In genomic region chr6:73006161-73006560, GRCh38 we compare ENCODE assay signal across 20 cellular contexts.
"Had no signal": no experiment of that assay in that cellular context is flagged by ENCODE, and none has a peak within 500 bp of the region (broad histone marks: within the 10 kb centered on the region; RNA-seq: fewer than 3 reads in every experiment).

No MANE protein-coding gene starts in this region.

- ATAC-seq: esophagus mucosa; left lobe of liver; naive thymus-derived CD4-positive, alpha-beta T cell; psoas muscle; sciatic nerve had no signal

- H3K27me3 ChIP-seq: dorsolateral prefrontal cortex had no signal

- DNase-seq: dorsolateral prefrontal cortex; effector CD8-positive, alpha-beta T cell; foreskin melanocyte; head of caudate nucleus; hypothalamus; islet precursor cell; mammary epithelial cell; naive thymus-derived CD4-positive, alpha-beta T cell; nephron progenitor cell; psoas muscle; retina; stimulated activated CD4-positive, alpha-beta T cell treated with anti-CD3 and anti-CD28 coated beads, Interleukin-12 subunit alpha, Interleukin-12 subunit beta, amount 100 ng/mL, for 4 hours; stimulated activated naive CD4-positive, alpha-beta T cell treated with Interleukin-2 at 50 U/mL for 16 hours had no signal

- H3K4me3 ChIP-seq: coronary artery, dorsolateral prefrontal cortex, psoas muscle, skin epidermis had no signal

- H3K9ac ChIP-seq: parathyroid adenoma had no signal

- H3K79me2 ChIP-seq: parathyroid adenoma had no signal

- H2AFZ ChIP-seq: parathyroid adenoma had no signal

- H3K27ac ChIP-seq: coronary artery, dorsolateral prefrontal cortex, parathyroid adenoma, psoas muscle, skin epidermis had no signal

- H3K9me3 ChIP-seq: psoas muscle had no signal

- FAIRE-seq: urothelium cell line had no signal

- H3K4me1 ChIP-seq: parathyroid adenoma, psoas muscle had no signal
